Comparison of ENCODE assay signal across 23 cellular contexts in genomic region chr7:107063245-107064120, GRCh38. TPM values are rescaled to one million over a fixed set of nuclear protein-coding genes. Genes with fewer than 3 reads are reported as not detected.
"Had no signal": no experiment of that assay in that cellular context is flagged by ENCODE, and none has a peak within 500 bp of the region (broad histone marks: within the 10 kb centered on the region; RNA-seq: fewer than 3 reads in every experiment).

No MANE protein-coding gene starts in this region.

- ATAC-seq: activated CD8-positive, alpha-beta T cell treated with anti-CD3 and anti-CD28 coated beads, Interleukin-2, amount 10 ng/mL, durations not matched to agents 7 days and 5 days; activated T-cell treated with anti-CD3 and anti-CD28 coated beads, Interleukin-2, amount 50 U/mL, for 4 hours; foreskin keratinocyte; psoas muscle; right cardiac atrium; stimulated activated naive CD8-positive, alpha-beta T cell treated with anti-CD3 and anti-CD28 coated beads, Interleukin-15, amount 100 ng/mL, for 72 hours; T-cell had no signal

- H3K9me3 ChIP-seq: breast epithelium, esophagus squamous epithelium, psoas muscle, SK-N-SH had no signal

- H2AFZ ChIP-seq: neural progenitor cell had no signal

- H3K4me2 ChIP-seq: neural progenitor cell, SK-N-SH had no signal

- DNase-seq: activated CD4-positive, alpha-beta T cell treated with anti-CD3 and anti-CD28 coated beads, Interleukin-2, amount 10 ng/mL, durations not matched to agents 7 days and 5 days; activated CD8-positive, alpha-beta T cell treated with anti-CD3 and anti-CD28 coated beads, Interleukin-2, amount 10 ng/mL, durations not matched to agents 7 days and 5 days; activated effector memory CD4-positive, alpha-beta T cell treated with Interleukin-2 at 50 U/mL for 16 hours; activated naive CD4-positive, alpha-beta T cell treated with anti-CD3 and anti-CD28 coated beads, Interleukin-2, amount 50 U/mL, for 16 hours; activated T-cell treated with anti-CD3 and anti-CD28 coated beads, Interleukin-2, amount 50 U/mL, for 4 hours; effector memory CD4-positive, alpha-beta T cell; esophagus squamous epithelium; foreskin keratinocyte; glutamatergic neuron; hypothalamus; left ventricle myocardium inferior; mammary epithelial cell; psoas muscle; right cardiac atrium; SK-N-SH; stimulated activated CD4-positive, alpha-beta T cell treated with anti-CD3 and anti-CD28 coated beads, Interleukin-15, amount 100 ng/mL, for 24 hours; stimulated activated CD4-positive, alpha-beta T cell treated with anti-CD3 and anti-CD28 coated beads, Interleukin-2, amount 100 ng/mL, for 48 hours; stimulated activated naive CD8-positive, alpha-beta T cell treated with anti-CD3 and anti-CD28 coated beads, Interleukin-15, amount 100 ng/mL, for 72 hours; T-cell; T-helper 9 cell had no signal

- H3K27ac ChIP-seq: breast epithelium, foreskin keratinocyte, left ventricle myocardium inferior, neural progenitor cell, psoas muscle, skin epidermis had no signal

- H3K27me3 ChIP-seq: breast epithelium, esophagus squamous epithelium, neural progenitor cell had no signal

- H3K36me3 ChIP-seq: breast epithelium, esophagus squamous epithelium, left ventricle myocardium inferior, neural progenitor cell had no signal

- H3K4me3 ChIP-seq: breast epithelium, esophagus squamous epithelium, left ventricle myocardium inferior, neural progenitor cell, psoas muscle, skin epidermis had no signal

- H3K4me1 ChIP-seq: breast epithelium, esophagus squamous epithelium, foreskin keratinocyte, psoas muscle had no signal

- H3K9ac ChIP-seq: neural progenitor cell, SK-N-SH had no signal

RNA-seq across cellular contexts. Expression of gene PRKAR2B, which starts 19.0 kb away (rescaled TPM):
- total RNA-seq: foreskin keratinocyte had no signal
- polyA plus RNA-seq: foreskin keratinocyte, mammary epithelial cell had no signal
